16 cellular contexts compared by ENCODE assay signal in the genomic region with DNA sequence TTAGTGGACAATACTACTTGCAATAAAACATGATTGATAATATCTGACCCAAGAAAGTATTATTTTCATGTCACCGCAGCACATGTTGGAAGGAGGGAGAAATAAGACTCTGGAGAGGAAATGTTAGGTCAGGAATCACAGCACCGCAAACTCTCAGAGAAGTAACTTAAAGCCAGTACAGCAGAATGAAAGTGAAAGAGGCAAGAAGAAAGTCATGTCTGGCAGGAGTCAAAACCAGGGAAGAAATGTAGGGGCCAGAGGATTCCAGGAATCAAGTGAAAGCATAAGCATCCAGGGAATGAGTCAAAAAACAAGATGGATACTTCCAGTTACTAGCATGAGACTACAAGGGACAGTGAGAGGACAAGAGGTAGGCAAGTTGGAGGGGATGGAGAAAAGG.
A peak's percentile ranks its signal among the peaks of the same experiment; 100 is the strongest.
DNase-seq lines count a peak whose midpoint lies in the region; ATAC-seq and TF ChIP-seq lines count a peak whose summit lies in the region.
"Had no signal": no experiment of that assay in that cellular context is flagged by ENCODE, and none has a peak within 500 bp of the region (broad histone marks: within the 10 kb centered on the region; RNA-seq: fewer than 3 reads in every experiment).

No MANE protein-coding gene starts in this region.

- no peak for TF ChIP-seq CTCF in activated CD8-positive, alpha-beta T cell treated with anti-CD3 and anti-CD28 coated beads for 36 hours (IDR thresholded peaks at IDR 0.05)
- no peak for TF ChIP-seq CTCF in Loucy (conservative IDR thresholded peaks at IDR 0.05; ENCODE audit: low read length)
- no peak for TF ChIP-seq CTCF in fibroblast of mammary gland (conservative IDR thresholded peaks at IDR 0.05; ENCODE audit: control insufficient read depth, insufficient read depth, low read depth, low read length)
- TF ChIP-seq CTCF in GM10248 (IDR thresholded peaks at IDR 0.05; ENCODE audit: control extremely low read depth, extremely low read depth, low read depth, missing control alignments): no peak
- TF ChIP-seq CTCF in spleen (IDR thresholded peaks at IDR 0.05 in 8 of 11, conservative IDR thresholded peaks at IDR 0.05 in 3 of 11): no peak

- POLR2A ChIA-PET in activated CD8-positive, alpha-beta T cell treated with anti-CD3 and anti-CD28 coated beads, Interleukin-2, amount 10 ng/mL, durations not matched to agents 7 days and 5 days (lab: Charles Lee): interaction anchor here (0.6 kb wide), 1 partner anchor 150 kb away, joined by 3 read pairs; no protein-coding TSS in a partner anchor
- POLR2A ChIA-PET in activated CD8-positive, alpha-beta T cell treated with anti-CD3 and anti-CD28 coated beads for 36 hours (lab: Charles Lee): interaction anchor here (0.7 kb wide), 1 partner anchor 62 kb away, joined by 3 read pairs; no protein-coding TSS in a partner anchor
- POLR2A ChIA-PET in GM10248 (lab: Yijun Ruan, JAX): no interaction called here

- peak overlapping the region; percentile 51 for H3K4me2 ChIP-seq in Loucy (ENCODE audit: low read depth, low read length, poor library complexity, severe bottlenecking)

- H3K27me3 ChIP-seq in Loucy (ENCODE audit: insufficient read depth, low read length, poor library complexity, severe bottlenecking) (no peaks in the 10 kb centered on the region), spleen (replicated peaks in 1 of 7) (no peaks in the 10 kb centered on the region)
- H3K27me3 ChIP-seq: adrenal gland, cardiac muscle cell, neutrophil had no signal

- WGBS in spleen, 5 donors: 23 to 40% (median 34%) methylated on average over 2 of the region's 2 CpGs

- no peak for TF ChIP-seq POLR2A in spleen (IDR thresholded peaks at IDR 0.05)

- H3K9me3 ChIP-seq in Loucy (ENCODE audit: insufficient read depth, low read depth, low read length) (no peaks in the 10 kb centered on the region), spleen (peaks cover 0 to 10% (median 5%) of the 10 kb centered on the region in 8 donors)
- H3K9me3 ChIP-seq: adrenal gland, left ventricle myocardium inferior, neutrophil had no signal

- no peaks in the 10 kb centered on the region for H4K20me1 ChIP-seq in Loucy (ENCODE audit: insufficient read depth, low read length, poor library complexity, severe bottlenecking)

- no peaks in the 10 kb centered on the region for H3K27me3 Mint-ChIP-seq in activated CD8-positive, alpha-beta T cell treated with anti-CD3 and anti-CD28 coated beads, Interleukin-2, amount 10 ng/mL, durations not matched to agents 7 days and 5 days (ENCODE audit: low read depth)
- H3K27me3 Mint-ChIP-seq in activated CD8-positive, alpha-beta T cell treated with anti-CD3 and anti-CD28 coated beads for 36 hours: no peaks in the 10 kb centered on the region
- H3K27me3 Mint-ChIP-seq: CD4-positive, CD25-positive, alpha-beta regulatory T cell had no signal

- H3K4me3 ChIP-seq in Loucy (ENCODE audit: low read length, poor library complexity, severe bottlenecking) (peak overlapping the region; percentile 5), fibroblast of mammary gland (ENCODE audit: control insufficient read depth, low read depth, low read length) (no peak overlapping the region), spleen (no peak overlapping the region)
- H3K4me3 ChIP-seq: adrenal gland, cardiac muscle cell, left ventricle myocardium inferior had no signal

- no peaks in the 10 kb centered on the region for H3K9me2 ChIP-seq in Loucy (replicated peaks; ENCODE audit: low read depth, low read length)

- no peaks in the 10 kb centered on the region for H3K36me3 ChIP-seq in Loucy (ENCODE audit: insufficient read depth, low read length)
- H3K36me3 ChIP-seq in spleen: peaks cover 0 to 33% (median 0%) of the 10 kb centered on the region in 6 donors
- H3K36me3 ChIP-seq: adrenal gland, cardiac muscle cell, neutrophil had no signal

- H3K27ac ChIP-seq in spleen: peak overlapping the region in 1 of 8 donors; percentile 32
- H3K27ac ChIP-seq: adrenal gland, cardiac muscle cell, left ventricle myocardium inferior, neutrophil had no signal

- peak overlapping the region; percentile 32 for H3K9ac ChIP-seq in Loucy (ENCODE audit: low read depth, low read length, poor library complexity, severe bottlenecking)

- intact Hi-C loops in activated CD8-positive, alpha-beta T cell treated with anti-CD3 and anti-CD28 coated beads for 36 hours (cut with micrococcal nuclease): no loop called here
- intact Hi-C loops in spleen (cut with DNase I; ENCODE audit: low total_unique reads): no loop called here

- H3K4me3 Mint-ChIP-seq in activated CD8-positive, alpha-beta T cell treated with anti-CD3 and anti-CD28 coated beads, Interleukin-2, amount 10 ng/mL, durations not matched to agents 7 days and 5 days: peak overlapping the region; percentile 1
- H3K4me3 Mint-ChIP-seq in activated CD8-positive, alpha-beta T cell treated with anti-CD3 and anti-CD28 coated beads for 36 hours: no peak overlapping the region
- H3K4me3 Mint-ChIP-seq: activated T-cell treated with anti-CD3 and anti-CD28 coated beads, Interleukin-2, amount 50 U/mL, for 4 hours had no signal

- CTCF ChIA-PET in activated CD8-positive, alpha-beta T cell treated with anti-CD3 and anti-CD28 coated beads, Interleukin-2, amount 10 ng/mL, durations not matched to agents 7 days and 5 days (lab: Charles Lee): no interaction called here
- CTCF ChIA-PET in activated CD8-positive, alpha-beta T cell treated with anti-CD3 and anti-CD28 coated beads for 36 hours (lab: Charles Lee): no interaction called here
- CTCF ChIA-PET in GM10248 (lab: Yijun Ruan, JAX): no interaction called here

- peak overlapping the region; percentile 40 for H2AFZ ChIP-seq in Loucy (ENCODE audit: low read length)

- H3K27ac Mint-ChIP-seq in activated CD8-positive, alpha-beta T cell treated with anti-CD3 and anti-CD28 coated beads, Interleukin-2, amount 10 ng/mL, durations not matched to agents 7 days and 5 days: no peak overlapping the region
- H3K27ac Mint-ChIP-seq in activated CD8-positive, alpha-beta T cell treated with anti-CD3 and anti-CD28 coated beads for 36 hours: no peak overlapping the region

- H3K79me2 ChIP-seq in Loucy (ENCODE audit: insufficient read depth, low read length): no peaks in the 10 kb centered on the region

- H3K4me1 ChIP-seq in Loucy (ENCODE audit: insufficient read depth, low read length, poor library complexity, severe bottlenecking) (peaks cover 40% of the 10 kb centered on the region), spleen (peaks cover 0 to 8% (median 0%) of the 10 kb centered on the region in 6 donors)
- H3K4me1 ChIP-seq: adrenal gland, left ventricle myocardium inferior had no signal

- no peak for ATAC-seq in activated CD8-positive, alpha-beta T cell treated with anti-CD3 and anti-CD28 coated beads, Interleukin-2, amount 10 ng/mL, durations not matched to agents 7 days and 5 days
- no peak for ATAC-seq in activated CD8-positive, alpha-beta T cell treated with anti-CD3 and anti-CD28 coated beads for 36 hours
- ATAC-seq: activated T-cell treated with anti-CD3 and anti-CD28 coated beads, Interleukin-2, amount 50 U/mL, for 4 hours had no signal

- H3K36me3 Mint-ChIP-seq in activated CD8-positive, alpha-beta T cell treated with anti-CD3 and anti-CD28 coated beads, Interleukin-2, amount 10 ng/mL, durations not matched to agents 7 days and 5 days (ENCODE audit: low read depth): no peaks in the 10 kb centered on the region
- peaks cover 11% of the 10 kb centered on the region for H3K36me3 Mint-ChIP-seq in activated CD8-positive, alpha-beta T cell treated with anti-CD3 and anti-CD28 coated beads for 36 hours (ENCODE audit: low read depth)

- H3K9me3 Mint-ChIP-seq in activated CD8-positive, alpha-beta T cell treated with anti-CD3 and anti-CD28 coated beads, Interleukin-2, amount 10 ng/mL, durations not matched to agents 7 days and 5 days (ENCODE audit: insufficient read depth): no peaks in the 10 kb centered on the region
- H3K9me3 Mint-ChIP-seq in activated CD8-positive, alpha-beta T cell treated with anti-CD3 and anti-CD28 coated beads for 36 hours: peaks cover 3% of the 10 kb centered on the region

- DNase-seq in activated CD8-positive, alpha-beta T cell treated with anti-CD3 and anti-CD28 coated beads, Interleukin-2, amount 10 ng/mL, durations not matched to agents 7 days and 5 days: no peak
- no peak for DNase-seq in activated CD8-positive, alpha-beta T cell treated with anti-CD3 and anti-CD28 coated beads for 36 hours
- DNase-seq in fibroblast of mammary gland (ENCODE audit: low read depth) (peak; percentile 18), renal cortical epithelial cell (ENCODE audit: low read depth) (peak; percentile 12), GM10248 (ENCODE audit: extremely low spot score) (no peak), spleen (no peak)
- no peak for DNase-seq in effector CD4-positive, alpha-beta T cell
- DNase-seq: activated T-cell treated with anti-CD3 and anti-CD28 coated beads, Interleukin-2, amount 50 U/mL, for 4 hours; adrenal gland; dermis blood vessel endothelial cell; left ventricle myocardium inferior; NCI-H1694 had no signal

- no peaks in the 10 kb centered on the region; the same call in 1 of the 2 replicates for H3F3A ChIP-seq in Loucy (ENCODE audit: low read depth)

- peaks cover 8% of the 10 kb centered on the region for H3K4me1 Mint-ChIP-seq in activated CD8-positive, alpha-beta T cell treated with anti-CD3 and anti-CD28 coated beads, Interleukin-2, amount 10 ng/mL, durations not matched to agents 7 days and 5 days (ENCODE audit: low read depth)
- H3K4me1 Mint-ChIP-seq in activated CD8-positive, alpha-beta T cell treated with anti-CD3 and anti-CD28 coated beads for 36 hours (ENCODE audit: low read depth): peaks cover 10% of the 10 kb centered on the region

Comparison
In these comparisons a context has a peak if more than half of its experiments do, and no peak if none do; other contexts are left out.
1. DNase-seq: peak in fibroblast of mammary gland (single experiment) and renal cortical epithelial cell (single experiment); none in activated CD8-positive, alpha-beta T cell treated with anti-CD3 and anti-CD28 coated beads, Interleukin-2, amount 10 ng/mL, durations not matched to agents 7 days and 5 days (single experiment), activated CD8-positive, alpha-beta T cell treated with anti-CD3 and anti-CD28 coated beads for 36 hours (single experiment), GM10248 (single experiment), effector CD4-positive, alpha-beta T cell (single experiment) and spleen (single experiment).